Comparison of ENCODE assay signal across 1 cellular context in the genomic region with DNA sequence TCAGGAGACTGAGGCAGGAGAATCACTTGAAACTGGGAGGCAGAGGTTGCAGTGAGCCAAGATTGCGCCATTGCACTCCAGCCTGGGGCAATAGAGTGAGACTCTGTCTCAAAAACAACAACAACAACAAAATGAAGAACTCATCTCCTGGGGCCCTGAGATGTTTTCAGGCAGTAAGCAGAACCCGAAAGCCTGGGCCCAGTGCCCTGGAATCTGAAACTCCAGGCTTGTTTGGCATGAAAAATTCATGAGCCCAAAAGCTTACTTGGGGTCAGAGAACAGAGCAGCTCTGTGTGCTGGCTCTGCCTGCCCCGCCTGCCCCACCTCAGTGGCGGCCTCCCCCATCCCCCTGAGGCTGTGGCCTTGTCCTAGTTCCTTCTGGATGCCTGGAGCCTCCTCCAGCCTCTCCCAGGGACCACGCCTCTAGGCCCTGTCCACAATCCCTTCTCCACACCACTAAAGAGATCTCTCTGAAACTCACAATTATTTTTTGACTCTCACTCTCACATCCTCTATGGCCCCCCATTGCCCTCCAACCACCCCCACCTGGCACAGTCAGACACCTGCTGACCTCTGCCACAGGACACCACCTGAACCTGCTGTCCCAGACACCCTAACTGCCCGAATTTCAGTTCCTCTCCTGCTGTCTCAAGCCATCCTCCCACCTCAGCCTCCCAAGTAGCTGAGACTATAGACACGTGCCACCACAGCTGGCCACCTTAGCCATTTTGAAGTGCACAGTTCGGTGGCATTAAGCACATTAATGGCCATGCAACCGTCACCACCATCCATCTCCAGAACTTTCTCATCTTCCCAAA.
TF ChIP-seq lines count a peak whose summit lies in the region.

No MANE protein-coding gene starts in this region.

TF ChIP-seq in K562, 482 proteins besides CTCF, POLR2A, EP300 and RAD21:
- TF ChIP-seq POU5F1 (IDR thresholded peaks at IDR 0.05; ENCODE audit: borderline replicate concordance, low read depth, low read length, partially characterized antibody) (no peak), HDAC3 (IDR thresholded peaks at IDR 0.05; ENCODE audit: borderline replicate concordance, partially characterized antibody) (no peak), CEBPB (tag; IDR thresholded peaks at IDR 0.05) (peak; percentile 35; the same call in 1 of the 2 replicates)
- TF ChIP-seq, protein P1, sequence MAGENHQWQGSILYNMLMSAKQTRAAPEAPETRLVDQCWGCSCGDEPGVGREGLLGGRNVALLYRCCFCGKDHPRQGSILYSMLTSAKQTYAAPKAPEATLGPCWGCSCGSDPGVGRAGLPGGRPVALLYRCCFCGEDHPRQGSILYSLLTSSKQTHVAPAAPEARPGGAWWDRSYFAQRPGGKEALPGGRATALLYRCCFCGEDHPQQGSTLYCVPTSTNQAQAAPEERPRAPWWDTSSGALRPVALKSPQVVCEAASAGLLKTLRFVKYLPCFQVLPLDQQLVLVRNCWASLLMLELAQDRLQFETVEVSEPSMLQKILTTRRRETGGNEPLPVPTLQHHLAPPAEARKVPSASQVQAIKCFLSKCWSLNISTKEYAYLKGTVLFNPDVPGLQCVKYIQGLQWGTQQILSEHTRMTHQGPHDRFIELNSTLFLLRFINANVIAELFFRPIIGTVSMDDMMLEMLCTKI (IDR thresholded peaks at IDR 0.05; ENCODE audit: partially characterized antibody) = no peak
